In genomic region chr4:857461-857860, GRCh38 we compare ENCODE assay signal across 20 cellular contexts. TPM values are rescaled to one million over a fixed set of nuclear protein-coding genes. Genes with fewer than 3 reads are reported as not detected.
DNase-seq lines count a peak whose midpoint lies in the region; ATAC-seq and TF ChIP-seq lines count a peak whose summit lies in the region.
"Had no signal": no experiment of that assay in that cellular context is flagged by ENCODE, and none has a peak within 500 bp of the region (broad histone marks: within the 10 kb centered on the region; RNA-seq: fewer than 3 reads in every experiment).

No MANE protein-coding gene starts in this region.

- peak overlapping the region; percentile 63 for H3K27ac Mint-ChIP-seq in T-helper 1 cell treated with Interleukin-12 subunit alpha and Interleukin-12 subunit beta and Interleukin-4 antibody, amounts not matched to agents 30 μg/mL and 1 μg/mL, for 36 hours
- no peak overlapping the region for H3K27ac Mint-ChIP-seq in chondrocyte (ENCODE audit: unreplicated experiment)
- peak overlapping the region; percentile 17 for H3K27ac Mint-ChIP-seq in nephron progenitor cell

- TF ChIP-seq CTCF in chondrocyte (IDR thresholded peaks at IDR 0.05) (no peak), nephron progenitor cell (IDR thresholded peaks at IDR 0.05) (no peak)

- H3K4me1 Mint-ChIP-seq in T-helper 1 cell treated with Interleukin-12 subunit alpha and Interleukin-12 subunit beta and Interleukin-4 antibody, amounts not matched to agents 30 μg/mL and 1 μg/mL, for 36 hours (ENCODE audit: low read depth), result peaks cover 1% of the 10 kb centered on the region
- H3K4me1 Mint-ChIP-seq in chondrocyte (ENCODE audit: low read depth) (no peaks in the 10 kb centered on the region), nephron progenitor cell (peaks cover 19% of the 10 kb centered on the region)

- H3K36me3 Mint-ChIP-seq in T-helper 1 cell treated with Interleukin-12 subunit alpha and Interleukin-12 subunit beta and Interleukin-4 antibody, amounts not matched to agents 30 μg/mL and 1 μg/mL, for 36 hours (ENCODE audit: low read depth), result peaks cover 55% of the 10 kb centered on the region
- peaks cover 47% of the 10 kb centered on the region for H3K36me3 Mint-ChIP-seq in chondrocyte (ENCODE audit: low read depth)
- H3K36me3 Mint-ChIP-seq in nephron progenitor cell (ENCODE audit: low read depth), result peaks cover 86% of the 10 kb centered on the region

- no peaks in the 10 kb centered on the region for H3K27me3 Mint-ChIP-seq in T-helper 1 cell treated with Interleukin-12 subunit alpha and Interleukin-12 subunit beta and Interleukin-4 antibody, amounts not matched to agents 30 μg/mL and 1 μg/mL, for 36 hours (ENCODE audit: low read depth)
- no peaks in the 10 kb centered on the region for H3K27me3 Mint-ChIP-seq in chondrocyte (ENCODE audit: low read depth)
- H3K27me3 Mint-ChIP-seq in nephron progenitor cell (ENCODE audit: low read depth, poor library complexity), result no peaks in the 10 kb centered on the region
- H3K27me3 Mint-ChIP-seq: CD4-positive, alpha-beta T cell had no signal

- DNase-seq in T-helper 1 cell, result no peak
- peak; percentile 6 for DNase-seq in activated naive CD4-positive, alpha-beta T cell treated with anti-CD3 and anti-CD28 coated beads, Interleukin-2, amount 50 U/mL, for 16 hours
- no peak for DNase-seq in activated naive CD4-positive, alpha-beta T cell (lab: John Stamatoyannopoulos, UW)
- peak; percentile 78 for DNase-seq in chondrocyte (ENCODE audit: low spot score)
- DNase-seq in nephron progenitor cell, result no peak
- no peak for DNase-seq in epidermal melanocyte (ENCODE audit: insufficient read length, low spot score)
- DNase-seq: ACHN; CD4-positive, alpha-beta T cell; DMS153; GM23248; MG63; NCI-H1417; NCI-H1694 treated with DMSO at 0.1 percent for 48 hours; NCI-H446; NCI-H526 had no signal

- no peak for ATAC-seq in GM19351 (IDR thresholded peaks at IDR 0.05; ENCODE audit: unreplicated experiment)
- ATAC-seq: HepG2, K562 had no signal

- H3K4me3 Mint-ChIP-seq in T-helper 1 cell treated with Interleukin-12 subunit alpha and Interleukin-12 subunit beta and Interleukin-4 antibody, amounts not matched to agents 30 μg/mL and 1 μg/mL, for 36 hours, result no peak overlapping the region
- H3K4me3 Mint-ChIP-seq in chondrocyte (ENCODE audit: unreplicated experiment), result no peak overlapping the region
- H3K4me3 Mint-ChIP-seq in nephron progenitor cell, result no peak overlapping the region
- H3K4me3 Mint-ChIP-seq: CD4-positive, alpha-beta T cell had no signal

- peaks cover 26% of the 10 kb centered on the region for H3K9me3 Mint-ChIP-seq in T-helper 1 cell treated with Interleukin-12 subunit alpha and Interleukin-12 subunit beta and Interleukin-4 antibody, amounts not matched to agents 30 μg/mL and 1 μg/mL, for 36 hours
- H3K9me3 Mint-ChIP-seq in chondrocyte (ENCODE audit: low read depth), result no peaks in the 10 kb centered on the region
- H3K9me3 Mint-ChIP-seq in nephron progenitor cell, result no peaks in the 10 kb centered on the region
- H3K9me3 Mint-ChIP-seq: CD4-positive, alpha-beta T cell had no signal

RNA-seq across cellular contexts. Expression of gene CPLX1, which starts 31.5 kb away (rescaled TPM):
- total RNA-seq in chondrocyte, result not detected in 3 replicates
- total RNA-seq: GM23248, LHCN-M2 had no signal

Comparison
In these comparisons a context has a peak if more than half of its experiments do, and no peak if none do; other contexts are left out.
1. DNase-seq: peak in activated naive CD4-positive, alpha-beta T cell treated with anti-CD3 and anti-CD28 coated beads, Interleukin-2, amount 50 U/mL, for 16 hours (single experiment) and chondrocyte (single experiment); none in T-helper 1 cell (0 of 5), activated naive CD4-positive, alpha-beta T cell (0 of 4), nephron progenitor cell (single experiment) and epidermal melanocyte (single experiment).